ENCODE assay signal across 4 cellular contexts in genomic region chr12:57053146-57053545, GRCh38. TPM values are rescaled to one million over a fixed set of nuclear protein-coding genes. Genes with fewer than 3 reads are reported as not detected.
"Had no signal": no experiment of that assay in that cellular context is flagged by ENCODE, and none has a peak within 500 bp of the region (broad histone marks: within the 10 kb centered on the region; RNA-seq: fewer than 3 reads in every experiment).

No MANE protein-coding gene starts in this region.

RNA-seq across cellular contexts. Expression of gene MYO1A, which starts 3.2 kb away (rescaled TPM):
- total RNA-seq: GM23248, GM23338, H4 had no signal
- polyA plus RNA-seq: GM23248, GM23338 had no signal

RNA-seq across cellular contexts. Expression of gene TAC3, which starts 36.8 kb away (rescaled TPM):
- total RNA-seq: GM23248, H4, HFFc6 had no signal
- polyA plus RNA-seq: GM23248 had no signal
